ENCODE assay signal across 27 cellular contexts in the genomic region with DNA sequence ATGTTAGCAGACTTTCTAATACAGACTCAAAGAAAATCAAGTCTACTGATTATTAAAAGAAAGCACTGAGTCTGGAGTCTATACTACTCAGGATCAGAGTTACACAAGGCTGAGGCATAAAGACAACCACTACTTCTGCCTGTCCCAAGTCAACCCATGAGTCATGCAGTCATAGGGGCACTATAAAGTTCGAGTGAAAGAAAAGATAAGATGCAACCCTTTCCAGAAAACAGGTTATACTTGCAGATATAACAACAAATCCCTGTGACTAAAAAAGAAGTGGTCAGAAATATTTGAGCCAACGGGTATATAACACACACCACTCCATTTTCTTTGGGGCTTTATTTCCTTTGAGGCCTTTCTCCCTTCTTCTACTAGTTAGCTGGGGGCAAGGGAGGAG. TPM values are rescaled to one million over a fixed set of nuclear protein-coding genes. Genes with fewer than 3 reads are reported as not detected.
A peak's percentile ranks its signal among the peaks of the same experiment; 100 is the strongest.
DNase-seq lines count a peak whose midpoint lies in the region; TF ChIP-seq lines count a peak whose summit lies in the region.
"Had no signal": no experiment of that assay in that cellular context is flagged by ENCODE, and none has a peak within 500 bp of the region (broad histone marks: within the 10 kb centered on the region; RNA-seq: fewer than 3 reads in every experiment).

No MANE protein-coding gene starts in this region.

- no peak overlapping the region for H4K8ac ChIP-seq in mesenchymal stem cell (ENCODE audit: low read length)

- H3K27ac ChIP-seq in mesenchymal stem cell (ENCODE audit: low read length, poor library complexity, severe bottlenecking) = no peak overlapping the region
- H3K27ac ChIP-seq: A549, coronary artery, esophagus squamous epithelium, HL-60 had no signal

- H3K4me3 ChIP-seq in choroid plexus epithelial cell (ENCODE audit: low read depth, low read length) = no peak overlapping the region
- no peak overlapping the region for H3K4me3 ChIP-seq in mesenchymal stem cell (ENCODE audit: insufficient read depth in 1 of 2, low read depth in 1 of 2, low read length in 2 of 2)
- H3K4me3 ChIP-seq: A549, coronary artery, esophagus squamous epithelium, lung had no signal

- H2BK12ac ChIP-seq in mesenchymal stem cell (ENCODE audit: low read length in 2 of 2) = no peak overlapping the region

- intact Hi-C loops in activated CD4-positive, alpha-beta T cell treated with anti-CD3 and anti-CD28 coated beads, Interleukin-2, amount 10 ng/mL, durations not matched to agents 24 days and 14 days (cut with micrococcal nuclease) = no loop called here

- no peaks in the 10 kb centered on the region for H3K9me3 Mint-ChIP-seq in activated CD4-positive, alpha-beta T cell treated with anti-CD3 and anti-CD28 coated beads, Interleukin-2, amount 10 ng/mL, durations not matched to agents 24 days and 14 days
- H3K9me3 Mint-ChIP-seq: brain; effector memory CD8-positive, alpha-beta T cell; T-helper 1 cell treated with Interleukin-12 subunit alpha and Interleukin-12 subunit beta and Interleukin-4 antibody, amounts not matched to agents 30 μg/mL and 1 μg/mL, for 36 hours; type B pancreatic cell had no signal

- no peak overlapping the region for H3K18ac ChIP-seq in mesenchymal stem cell (ENCODE audit: low read depth in 1 of 2, low read length in 2 of 2)

- no peak overlapping the region for H3K14ac ChIP-seq in mesenchymal stem cell (ENCODE audit: low read length in 2 of 2)

- no peak overlapping the region for H2BK120ac ChIP-seq in mesenchymal stem cell (ENCODE audit: low read depth, low read length)

- no peaks in the 10 kb centered on the region for H3K9me3 ChIP-seq in mesenchymal stem cell (ENCODE audit: control insufficient read depth, low read length)
- H3K9me3 ChIP-seq: A549, BE2C, esophagus squamous epithelium had no signal

- no peak overlapping the region for H4K91ac ChIP-seq in mesenchymal stem cell (ENCODE audit: low read length)

- H3K36me3 ChIP-seq in mesenchymal stem cell (ENCODE audit: control insufficient read depth in 1 of 2, insufficient read depth in 2 of 2, low read depth in 1 of 2, low read length in 2 of 2) = peaks cover 24 to 96% of the 10 kb centered on the region in 2 experiments
- H3K36me3 ChIP-seq: BE2C had no signal

- no peak for TF ChIP-seq CTCF in choroid plexus epithelial cell (conservative IDR thresholded peaks at IDR 0.05; ENCODE audit: low read depth, low read length)

- H2AFZ ChIP-seq in mesenchymal stem cell (ENCODE audit: low read depth, low read length) = no peak overlapping the region

- H2BK15ac ChIP-seq in mesenchymal stem cell (ENCODE audit: low read depth, poor library complexity, severe bottlenecking) = no peak overlapping the region

- peaks cover 42% of the 10 kb centered on the region for H3K36me3 Mint-ChIP-seq in activated CD4-positive, alpha-beta T cell treated with anti-CD3 and anti-CD28 coated beads, Interleukin-2, amount 10 ng/mL, durations not matched to agents 24 days and 14 days (ENCODE audit: low read depth)

- no peak overlapping the region for H3K23ac ChIP-seq in mesenchymal stem cell (ENCODE audit: low read length in 2 of 2)

- no peak overlapping the region for H3K27ac Mint-ChIP-seq in activated CD4-positive, alpha-beta T cell treated with anti-CD3 and anti-CD28 coated beads, Interleukin-2, amount 10 ng/mL, durations not matched to agents 24 days and 14 days
- H3K27ac Mint-ChIP-seq: brain; effector memory CD8-positive, alpha-beta T cell; progenitor cell of endocrine pancreas; T-helper 1 cell treated with Interleukin-12 subunit alpha and Interleukin-12 subunit beta and Interleukin-4 antibody, amounts not matched to agents 30 μg/mL and 1 μg/mL, for 36 hours; type B pancreatic cell had no signal

- no peak overlapping the region for H3K4me2 ChIP-seq in mesenchymal stem cell (ENCODE audit: low read length, poor library complexity, severe bottlenecking)
- H3K4me2 ChIP-seq: A549 had no signal

- no peaks in the 10 kb centered on the region for H3K27me3 Mint-ChIP-seq in activated CD4-positive, alpha-beta T cell treated with anti-CD3 and anti-CD28 coated beads, Interleukin-2, amount 10 ng/mL, durations not matched to agents 24 days and 14 days
- H3K27me3 Mint-ChIP-seq: brain; effector memory CD8-positive, alpha-beta T cell; progenitor cell of endocrine pancreas; type B pancreatic cell had no signal

- DNase-seq in EL = peak; percentile 22
- peak; percentile 32 for DNase-seq in MV-4-11 (lab: John Stamatoyannopoulos, UW)
- DNase-seq in choroid plexus epithelial cell (ENCODE audit: low read depth) = peak; percentile 42
- peak; percentile 19 for DNase-seq in mesenchymal stem cell
- no peak for DNase-seq in DMS114 treated with DMSO at 0.1 percent for 48 hours (lab: John Stamatoyannopoulos, UW; ENCODE audit: unreplicated experiment)
- DNase-seq in SW480 (ENCODE audit: low spot score) = no peak
- DNase-seq in stimulated activated CD4-positive, alpha-beta T cell treated with anti-CD3 and anti-CD28 coated beads, Interleukin-4, amount 100 ng/mL, for 4 hours = no peak
- no peak for DNase-seq in activated CD4-positive, alpha-beta T cell treated with anti-CD3 and anti-CD28 coated beads, Interleukin-2, amount 10 ng/mL, durations not matched to agents 24 days and 14 days
- DNase-seq: activated CD4-positive, alpha-beta T cell treated with anti-CD3 and anti-CD28 coated beads for 1 hour; activated gamma-delta T cell; BE2C; effector memory CD8-positive, alpha-beta T cell; esophagus squamous epithelium; glutamatergic neuron; HCEC 1CT; kidney glomerular epithelial cell; NCI-H1694 treated with DMSO at 0.1 percent for 48 hours; NCI-H2171; NCI-H524 treated with DMSO at 0.1 percent for 48 hours had no signal

- H3K79me1 ChIP-seq in mesenchymal stem cell (replicated peaks; ENCODE audit: low read length, poor library complexity, severe bottlenecking) = peaks cover 14% of the 10 kb centered on the region

- H3K27me3 ChIP-seq in mesenchymal stem cell (ENCODE audit: control insufficient read depth in 1 of 2, insufficient read depth in 1 of 2, low read length in 2 of 2) = no peaks in the 10 kb centered on the region
- H3K27me3 ChIP-seq: BE2C, esophagus squamous epithelium had no signal

- H3K4me1 Mint-ChIP-seq in activated CD4-positive, alpha-beta T cell treated with anti-CD3 and anti-CD28 coated beads, Interleukin-2, amount 10 ng/mL, durations not matched to agents 24 days and 14 days = no peaks in the 10 kb centered on the region
- H3K4me1 Mint-ChIP-seq: brain had no signal

- no peak overlapping the region for H3K4me3 Mint-ChIP-seq in activated CD4-positive, alpha-beta T cell treated with anti-CD3 and anti-CD28 coated beads, Interleukin-2, amount 10 ng/mL, durations not matched to agents 24 days and 14 days
- H3K4me3 Mint-ChIP-seq: brain; effector memory CD8-positive, alpha-beta T cell; T-helper 1 cell treated with Interleukin-12 subunit alpha and Interleukin-12 subunit beta and Interleukin-4 antibody, amounts not matched to agents 30 μg/mL and 1 μg/mL, for 36 hours; type B pancreatic cell had no signal

- no peak overlapping the region for H3K9ac ChIP-seq in mesenchymal stem cell (ENCODE audit: low read length)

- WGBS in mesenchymal stem cell = 60% methylated on average over 1 of the region's 2 CpGs

- H3K4me1 ChIP-seq in mesenchymal stem cell (ENCODE audit: control insufficient read depth, insufficient read depth, low read depth, low read length) = no peaks in the 10 kb centered on the region
- H3K4me1 ChIP-seq: A549, BE2C, esophagus squamous epithelium had no signal

- H3K4ac ChIP-seq in mesenchymal stem cell (ENCODE audit: low read depth in 1 of 2, low read length in 2 of 2) = no peak overlapping the region

- no peak overlapping the region for H2AK5ac ChIP-seq in mesenchymal stem cell (ENCODE audit: low read length, severe bottlenecking)

- H2BK5ac ChIP-seq in mesenchymal stem cell (ENCODE audit: low read depth, low read length, poor library complexity, severe bottlenecking) = no peak overlapping the region

RNA-seq across cellular contexts. Expression of gene SCRN3, which starts 18.6 kb away (rescaled TPM):
- 16.9 TPM for polyA plus RNA-seq in mesenchymal stem cell (2013, experiment 1 of 2)
- polyA plus RNA-seq in mesenchymal stem cell (2013, experiment 2 of 2) = 16.7 TPM
- 18.2 and 19.0 TPM in 2 replicates for total RNA-seq in activated CD4-positive, alpha-beta T cell treated with anti-CD3 and anti-CD28 coated beads, Interleukin-2, amount 10 ng/mL, durations not matched to agents 24 days and 14 days

RNA-seq across cellular contexts. Expression of gene SP9, which starts 42.2 kb away (rescaled TPM):
- polyA plus RNA-seq in mesenchymal stem cell (2013, experiment 1 of 2) = not detected
- polyA plus RNA-seq in mesenchymal stem cell (2013, experiment 2 of 2) = not detected
- total RNA-seq in activated CD4-positive, alpha-beta T cell treated with anti-CD3 and anti-CD28 coated beads, Interleukin-2, amount 10 ng/mL, durations not matched to agents 24 days and 14 days = not detected in 2 replicates
- total RNA-seq: esophagus squamous epithelium, lung, progenitor cell of endocrine pancreas had no signal
- polyA plus RNA-seq: lung had no signal

Comparison
In these comparisons a context has a peak if more than half of its experiments do, and no peak if none do; other contexts are left out.
1. DNase-seq: peak in EL (single experiment), MV-4-11 (single experiment), choroid plexus epithelial cell (single experiment) and mesenchymal stem cell (single experiment); none in DMS114 treated with DMSO at 0.1 percent for 48 hours (single experiment), SW480 (single experiment), stimulated activated CD4-positive, alpha-beta T cell treated with anti-CD3 and anti-CD28 coated beads, Interleukin-4, amount 100 ng/mL, for 4 hours (0 of 2) and activated CD4-positive, alpha-beta T cell treated with anti-CD3 and anti-CD28 coated beads, Interleukin-2, amount 10 ng/mL, durations not matched to agents 24 days and 14 days (single experiment).